In genomic region chr7:95772298-95772770, GRCh38 we compare ENCODE assay signal across 8 cellular contexts. TPM values are rescaled to one million over a fixed set of nuclear protein-coding genes. Genes with fewer than 3 reads are reported as not detected.
A peak's percentile ranks its signal among the peaks of the same experiment; 100 is the strongest.
DNase-seq lines count a peak whose midpoint lies in the region; ATAC-seq and TF ChIP-seq lines count a peak whose summit lies in the region.

Gene DYNC1I1, plus strand, starts transcription at chr7:95772554. Its CDS starts 32,176 bp downstream, at chr7:95804730.

- H3K27me3 Mint-ChIP-seq in activated naive CD4-positive, alpha-beta T cell treated with anti-CD3 and anti-CD28 coated beads for 36 hours (ENCODE audit: low read depth) = peaks cover 43% of the 10 kb centered on the region
- H3K27me3 Mint-ChIP-seq in T-helper 17 cell = peaks cover 39% of the 10 kb centered on the region

- TF ChIP-seq POLR2A in NB4 (IDR thresholded peaks at IDR 0.05; ENCODE audit: extremely low read depth, insufficient read length) = no peak
- TF ChIP-seq POLR2A in right lobe of liver (IDR thresholded peaks at IDR 0.05) = peak; percentile 26

- H3K36me3 Mint-ChIP-seq in activated naive CD4-positive, alpha-beta T cell treated with anti-CD3 and anti-CD28 coated beads for 36 hours (ENCODE audit: low read depth) = peaks cover 1% of the 10 kb centered on the region
- peaks cover 2% of the 10 kb centered on the region for H3K36me3 Mint-ChIP-seq in T-helper 17 cell (ENCODE audit: low read depth)

- no peak within 1 kb of the TSS for H3K27ac Mint-ChIP-seq in activated naive CD4-positive, alpha-beta T cell treated with anti-CD3 and anti-CD28 coated beads for 36 hours
- H3K27ac Mint-ChIP-seq in T-helper 17 cell = no peak within 1 kb of the TSS

- H3K27me3 ChIP-seq in duodenal mucosa (ENCODE audit: control insufficient read depth in 1 of 2, insufficient read depth in 2 of 2, low read length in 2 of 2) (peaks cover 10 to 17% of the 10 kb centered on the region in 2 donors), right lobe of liver (no peaks in the 10 kb centered on the region)

- H3K9me3 ChIP-seq in T-helper 17 cell (ENCODE audit: control insufficient read depth, low read length, poor library complexity, severe bottlenecking) (no peaks in the 10 kb centered on the region), duodenal mucosa (ENCODE audit: control insufficient read depth in 1 of 2, low read length in 2 of 2) (no peaks in the 10 kb centered on the region), right lobe of liver (no peaks in the 10 kb centered on the region)

- ATAC-seq in HG02623 (IDR thresholded peaks at IDR 0.05; ENCODE audit: unreplicated experiment) = peak; percentile 92
- peak; percentile 28 for ATAC-seq in T-helper 17 cell
- peak; percentile 92 to 99 (median 96) for ATAC-seq in right lobe of liver

- no peaks in the 10 kb centered on the region for H3K9me3 Mint-ChIP-seq in activated naive CD4-positive, alpha-beta T cell treated with anti-CD3 and anti-CD28 coated beads for 36 hours

- H3K4me3 ChIP-seq in NB4 (ENCODE audit: low read depth, low read length) (peak within 1 kb of the TSS; percentile 29), duodenal mucosa (ENCODE audit: low read depth in 1 of 2, low read length in 2 of 2) (peak within 1 kb of the TSS; percentile 61 to 69), right lobe of liver (peak within 1 kb of the TSS; percentile 53 to 69 (median 55))

- H3K4me1 Mint-ChIP-seq in activated naive CD4-positive, alpha-beta T cell treated with anti-CD3 and anti-CD28 coated beads for 36 hours (ENCODE audit: low read depth) = peaks cover 5% of the 10 kb centered on the region
- H3K4me1 Mint-ChIP-seq in T-helper 17 cell = no peaks in the 10 kb centered on the region

- H3K9ac ChIP-seq in duodenal mucosa (ENCODE audit: low read depth in 1 of 2, low read length in 2 of 2) = no peak within 1 kb of the TSS

- DNase-seq in activated naive CD4-positive, alpha-beta T cell treated with anti-CD3 and anti-CD28 coated beads for 36 hours = peak; percentile 27
- DNase-seq in activated naive CD4-positive, alpha-beta T cell (lab: John Stamatoyannopoulos, UW) = no peak
- DNase-seq in NB4 (ENCODE audit: low read depth) = peak; percentile 82
- DNase-seq in T-helper 17 cell = no peak
- peak; percentile 59 to 81 (median 78) for DNase-seq in right lobe of liver
- peak; percentile 10 to 21 for DNase-seq in stimulated activated CD4-positive, alpha-beta T cell treated with anti-CD3 and anti-CD28 coated beads, Interleukin-4, amount 100 ng/mL, for 4 hours

- no peak for TF ChIP-seq CTCF in NB4 (IDR thresholded peaks at IDR 0.05; ENCODE audit: low read depth, low read length)
- TF ChIP-seq CTCF in right lobe of liver (IDR thresholded peaks at IDR 0.05) = peak in 1 of 4 donors; percentile 14

- peak within 1 kb of the TSS; percentile 66 for H3K4me3 Mint-ChIP-seq in activated naive CD4-positive, alpha-beta T cell treated with anti-CD3 and anti-CD28 coated beads for 36 hours
- H3K4me3 Mint-ChIP-seq in T-helper 17 cell = peak within 1 kb of the TSS; percentile 57

- intact Hi-C loops in activated naive CD4-positive, alpha-beta T cell treated with anti-CD3 and anti-CD28 coated beads for 36 hours (cut with micrococcal nuclease) = no loop called here
- intact Hi-C loops in right lobe of liver (cut with DNase I) = no loop called here

- H3K27ac ChIP-seq in duodenal mucosa (ENCODE audit: low read depth, low read length) (no peak within 1 kb of the TSS), right lobe of liver (no peak within 1 kb of the TSS)

- 1% methylated on average over 7 of the region's 49 CpGs for WGBS in right lobe of liver (ENCODE audit: insufficient coverage, low coverage, low lambda C conversion rate, missing lambda C conversion rate)

- H3K36me3 ChIP-seq in duodenal mucosa (ENCODE audit: control insufficient read depth in 1 of 2, insufficient read depth in 2 of 2, low read length in 2 of 2) = no peaks in the 10 kb centered on the region
- H3K36me3 ChIP-seq in right lobe of liver = no peaks in the 10 kb centered on the region

- CTCF ChIA-PET in activated naive CD4-positive, alpha-beta T cell treated with anti-CD3 and anti-CD28 coated beads for 36 hours (lab: Charles Lee) = interaction anchor here (0.8 kb wide), 1 partner anchor 1256 kb away, joined by 4 read pairs; no protein-coding TSS in a partner anchor

- peaks cover 0 to 7% of the 10 kb centered on the region in 2 donors for H3K4me1 ChIP-seq in duodenal mucosa (ENCODE audit: control insufficient read depth in 1 of 2, insufficient read depth in 2 of 2, low read length in 2 of 2)
- H3K4me1 ChIP-seq in right lobe of liver = no peaks in the 10 kb centered on the region

RNA-seq across cellular contexts. Expression of gene DYNC1I1, which starts in this region (rescaled TPM):
- total RNA-seq in activated naive CD4-positive, alpha-beta T cell treated with anti-CD3 and anti-CD28 coated beads for 36 hours = not detected
- total RNA-seq in T-helper 17 cell = under 1 TPM; 0.12 to 0.31 TPM
- 1 to 10 TPM in 1 of 6 experiments, under 1 TPM in 5; 0.09 to 1.1 (median 0.62) TPM for total RNA-seq in right lobe of liver

Comparison
In these comparisons a context has a peak if more than half of its experiments do, and no peak if none do; other contexts are left out.
1. Peak in DNase-seq in activated naive CD4-positive, alpha-beta T cell treated with anti-CD3 and anti-CD28 coated beads for 36 hours; RNA of the gene not detected or under 1 TPM.
2. Peak in ATAC-seq in T-helper 17 cell; RNA of the gene not detected or under 1 TPM.
3. DNase-seq: peak in NB4 (single experiment), right lobe of liver (3 of 3) and stimulated activated CD4-positive, alpha-beta T cell treated with anti-CD3 and anti-CD28 coated beads, Interleukin-4, amount 100 ng/mL, for 4 hours (2 of 2); none in activated naive CD4-positive, alpha-beta T cell (0 of 4) and T-helper 17 cell (0 of 3).
4. ATAC-seq: peak in every context shown above with its lines; median percentile 96 in right lobe of liver; 92 in HG02623; 28 in T-helper 17 cell.
5. Peak in every context shown above with its lines, with median percentiles within 50 percentile points of each other: H3K4me3 ChIP-seq.